Comparison of ENCODE assay signal across 2 cellular contexts in the genomic region with DNA sequence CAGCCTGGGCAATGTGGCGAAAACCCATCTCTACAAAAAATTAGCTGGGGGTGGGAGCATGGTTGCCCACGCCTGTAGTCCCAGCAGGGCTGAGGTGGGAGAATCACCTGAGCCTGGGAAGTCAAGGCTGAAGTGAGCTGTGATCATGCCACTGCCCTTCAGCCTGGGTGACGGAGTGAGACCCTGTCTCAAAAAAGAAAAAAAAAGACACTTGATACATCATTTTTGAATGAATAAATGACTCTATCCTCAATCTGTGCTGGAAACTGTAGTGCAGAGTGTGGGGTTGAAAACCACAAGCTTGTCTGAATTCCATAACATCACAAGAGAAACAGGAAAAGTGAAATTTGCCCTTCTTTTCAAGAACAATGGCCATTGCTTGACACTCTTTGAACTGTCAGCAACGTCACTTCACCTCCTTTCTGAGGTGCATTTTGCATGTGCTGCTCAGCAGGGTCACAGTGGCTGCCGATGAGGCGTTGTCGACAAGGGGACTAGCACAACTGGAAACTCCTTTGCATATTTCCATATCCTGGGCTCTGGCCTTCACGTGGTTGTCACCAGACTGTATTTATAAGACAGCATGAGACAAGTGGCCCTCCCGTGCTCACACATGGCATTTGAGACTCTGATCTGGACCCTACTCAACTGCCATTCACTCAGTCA.
A peak's percentile ranks its signal among the peaks of the same experiment; 100 is the strongest.
TF ChIP-seq lines count a peak whose summit lies in the region.

No MANE protein-coding gene starts in this region.

TF ChIP-seq in GM12891, 5 proteins besides CTCF, POLR2A, EP300 and RAD21 (continued from another document):
- no peak for TF ChIP-seq POLR2AphosphoS5 (IDR thresholded peaks at IDR 0.05; ENCODE audit: low read depth, low read length)
- TF ChIP-seq SPI1 (IDR thresholded peaks at IDR 0.05; ENCODE audit: low read depth, low read length), result no peak
- no peak for TF ChIP-seq PAX5 (IDR thresholded peaks at IDR 0.05; ENCODE audit: insufficient read depth, low read length, severe bottlenecking)

TF ChIP-seq in H1, 55 proteins besides CTCF, POLR2A, EP300 and RAD21:
- TF ChIP-seq, protein P1, sequence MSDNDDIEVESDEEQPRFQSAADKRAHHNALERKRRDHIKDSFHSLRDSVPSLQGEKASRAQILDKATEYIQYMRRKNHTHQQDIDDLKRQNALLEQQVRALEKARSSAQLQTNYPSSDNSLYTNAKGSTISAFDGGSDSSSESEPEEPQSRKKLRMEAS (IDR thresholded peaks at IDR 0.05), result peak; percentile 70
- TF ChIP-seq, protein P2, sequence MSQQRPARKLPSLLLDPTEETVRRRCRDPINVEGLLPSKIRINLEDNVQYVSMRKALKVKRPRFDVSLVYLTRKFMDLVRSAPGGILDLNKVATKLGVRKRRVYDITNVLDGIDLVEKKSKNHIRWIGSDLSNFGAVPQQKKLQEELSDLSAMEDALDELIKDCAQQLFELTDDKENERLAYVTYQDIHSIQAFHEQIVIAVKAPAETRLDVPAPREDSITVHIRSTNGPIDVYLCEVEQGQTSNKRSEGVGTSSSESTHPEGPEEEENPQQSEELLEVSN (IDR thresholded peaks at IDR 0.05), result peak; percentile 36; the same call in 1 of the 2 replicates
- TF ChIP-seq ZNF274 (IDR thresholded peaks at IDR 0.05; ENCODE audit: borderline replicate concordance, extremely low read depth, low read length), result no peak
